ENCODE assay signal across 2 cellular contexts in the genomic region with DNA sequence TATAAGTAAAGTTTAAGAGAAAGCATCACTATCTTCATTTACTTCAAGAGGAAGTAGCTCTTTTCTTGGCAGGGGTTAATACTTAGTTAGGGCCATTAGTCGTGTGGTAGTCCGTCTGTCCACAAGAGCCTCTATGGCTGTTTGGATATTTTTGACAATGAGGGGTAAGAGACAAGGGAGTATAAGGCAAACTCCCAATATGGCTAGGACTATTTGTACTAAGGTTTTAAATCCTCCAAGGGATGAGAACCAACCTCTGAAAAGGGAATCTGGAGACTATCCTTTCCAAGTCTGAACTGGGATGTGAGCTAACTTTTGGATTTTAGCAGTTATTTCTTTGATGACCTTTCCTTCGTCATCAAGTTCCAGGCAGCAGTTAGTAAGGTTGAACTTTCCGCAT.
TF ChIP-seq lines count a peak whose summit lies in the region.

A gene (minus strand): TSS at position 101 of the 400 bp plus-strand sequence.

TF ChIP-seq in HEK293, 187 proteins besides CTCF, POLR2A, EP300 and RAD21 (continued from another document):
- TF ChIP-seq, protein P1, sequence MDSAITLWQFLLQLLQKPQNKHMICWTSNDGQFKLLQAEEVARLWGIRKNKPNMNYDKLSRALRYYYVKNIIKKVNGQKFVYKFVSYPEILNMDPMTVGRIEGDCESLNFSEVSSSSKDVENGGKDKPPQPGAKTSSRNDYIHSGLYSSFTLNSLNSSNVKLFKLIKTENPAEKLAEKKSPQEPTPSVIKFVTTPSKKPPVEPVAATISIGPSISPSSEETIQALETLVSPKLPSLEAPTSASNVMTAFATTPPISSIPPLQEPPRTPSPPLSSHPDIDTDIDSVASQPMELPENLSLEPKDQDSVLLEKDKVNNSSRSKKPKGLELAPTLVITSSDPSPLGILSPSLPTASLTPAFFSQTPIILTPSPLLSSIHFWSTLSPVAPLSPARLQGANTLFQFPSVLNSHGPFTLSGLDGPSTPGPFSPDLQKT (IDR thresholded peaks at IDR 0.05; ENCODE audit: borderline replicate concordance, low read depth, low read length): no peak
TF ChIP-seq in HEK293: peak in this region for 1.

TF ChIP-seq in neural cell, 6 proteins besides CTCF, POLR2A, EP300 and RAD21 (continued from another document):
- TF ChIP-seq, protein P2, sequence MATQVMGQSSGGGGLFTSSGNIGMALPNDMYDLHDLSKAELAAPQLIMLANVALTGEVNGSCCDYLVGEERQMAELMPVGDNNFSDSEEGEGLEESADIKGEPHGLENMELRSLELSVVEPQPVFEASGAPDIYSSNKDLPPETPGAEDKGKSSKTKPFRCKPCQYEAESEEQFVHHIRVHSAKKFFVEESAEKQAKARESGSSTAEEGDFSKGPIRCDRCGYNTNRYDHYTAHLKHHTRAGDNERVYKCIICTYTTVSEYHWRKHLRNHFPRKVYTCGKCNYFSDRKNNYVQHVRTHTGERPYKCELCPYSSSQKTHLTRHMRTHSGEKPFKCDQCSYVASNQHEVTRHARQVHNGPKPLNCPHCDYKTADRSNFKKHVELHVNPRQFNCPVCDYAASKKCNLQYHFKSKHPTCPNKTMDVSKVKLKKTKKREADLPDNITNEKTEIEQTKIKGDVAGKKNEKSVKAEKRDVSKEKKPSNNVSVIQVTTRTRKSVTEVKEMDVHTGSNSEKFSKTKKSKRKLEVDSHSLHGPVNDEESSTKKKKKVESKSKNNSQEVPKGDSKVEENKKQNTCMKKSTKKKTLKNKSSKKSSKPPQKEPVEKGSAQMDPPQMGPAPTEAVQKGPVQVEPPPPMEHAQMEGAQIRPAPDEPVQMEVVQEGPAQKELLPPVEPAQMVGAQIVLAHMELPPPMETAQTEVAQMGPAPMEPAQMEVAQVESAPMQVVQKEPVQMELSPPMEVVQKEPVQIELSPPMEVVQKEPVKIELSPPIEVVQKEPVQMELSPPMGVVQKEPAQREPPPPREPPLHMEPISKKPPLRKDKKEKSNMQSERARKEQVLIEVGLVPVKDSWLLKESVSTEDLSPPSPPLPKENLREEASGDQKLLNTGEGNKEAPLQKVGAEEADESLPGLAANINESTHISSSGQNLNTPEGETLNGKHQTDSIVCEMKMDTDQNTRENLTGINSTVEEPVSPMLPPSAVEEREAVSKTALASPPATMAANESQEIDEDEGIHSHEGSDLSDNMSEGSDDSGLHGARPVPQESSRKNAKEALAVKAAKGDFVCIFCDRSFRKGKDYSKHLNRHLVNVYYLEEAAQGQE (IDR thresholded peaks at IDR 0.05; ENCODE audit: borderline replicate concordance): no peak
- TF ChIP-seq SMC3 (conservative IDR thresholded peaks at IDR 0.05; ENCODE audit: poor library complexity): no peak
- no peak for TF ChIP-seq POLR2AphosphoS5 (IDR thresholded peaks at IDR 0.05)
